In the genomic region with DNA sequence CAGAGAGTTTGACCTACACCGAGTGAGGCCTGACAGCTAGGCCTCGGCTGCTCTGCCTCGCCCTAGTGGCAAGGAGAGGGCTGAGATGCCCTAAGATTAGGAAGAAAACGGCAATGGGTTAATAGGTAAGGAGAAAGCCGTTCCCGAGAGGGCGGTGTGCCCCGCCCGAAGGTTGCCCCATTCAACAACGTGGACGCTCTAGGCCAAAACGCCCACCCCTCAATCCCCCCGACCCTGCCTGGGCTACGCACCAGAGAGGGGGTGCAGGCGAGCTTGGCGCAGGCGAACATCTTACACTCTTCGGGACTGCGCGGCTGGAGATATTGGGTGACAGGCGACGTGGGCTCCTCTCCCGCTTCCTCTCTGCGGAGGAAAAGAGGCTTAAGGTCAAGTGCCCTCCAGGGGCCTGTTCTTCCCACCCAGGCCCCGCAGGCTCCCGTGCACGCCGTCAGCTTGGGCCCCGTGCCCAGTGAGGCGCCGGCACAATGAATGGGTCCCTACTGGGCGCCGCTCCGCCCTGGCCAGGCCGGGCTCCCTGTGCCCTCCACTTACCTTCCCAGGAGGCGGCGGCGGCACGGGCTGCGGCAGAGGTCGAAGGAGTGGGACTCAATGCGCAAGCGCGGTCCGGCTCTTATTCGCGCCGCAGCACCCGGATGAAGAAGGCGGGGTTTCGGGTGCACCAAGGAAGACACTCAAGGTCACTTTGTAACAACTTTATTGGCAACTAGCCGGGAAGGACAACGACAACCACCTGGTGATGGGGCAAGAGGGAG, we compare ENCODE assay signal across 8 cellular contexts. TPM values are rescaled to one million over a fixed set of nuclear protein-coding genes. Genes with fewer than 3 reads are reported as not detected.
DNase-seq lines count a peak whose midpoint lies in the region; ATAC-seq and TF ChIP-seq lines count a peak whose summit lies in the region.

A gene (minus strand): TSS at position 607 of the 773 bp plus-strand sequence. CDS start 317 bp downstream, at position 290.

- peak within 1 kb of the TSS; percentile 98 for H3K4ac ChIP-seq in trophoblast cell (ENCODE audit: low read depth, low read length)

- peak within 1 kb of the TSS; percentile 78 for H3K14ac ChIP-seq in trophoblast cell (ENCODE audit: low read length)

- H3K4me3 ChIP-seq in cardiac muscle cell (peak within 1 kb of the TSS; percentile 82), trophoblast cell (ENCODE audit: low read depth, low read length) (peak within 1 kb of the TSS; percentile 96), transverse colon (peak within 1 kb of the TSS; percentile 73 to 92 (median 82))

- H3K27ac ChIP-seq in cardiac muscle cell = peak within 1 kb of the TSS; percentile 96
- peak within 1 kb of the TSS; percentile 36 for H3K27ac ChIP-seq in trophoblast cell (ENCODE audit: low read depth, low read length)
- peak within 1 kb of the TSS; percentile 94 to 97 (median 96) for H3K27ac ChIP-seq in transverse colon

- H3K9ac ChIP-seq in trophoblast cell (ENCODE audit: low read length) = peak within 1 kb of the TSS; percentile 99

- in situ Hi-C loops in transverse colon (cut with MboI; ENCODE audit: low pct_ligation_motif_present in 1 of 4, low pct_unique_long_range_greater_than_20kb in 1 of 4, low sequenced_read_pairs in 3 of 4) = no loop called here

- peak within 1 kb of the TSS; percentile 87 for H3K18ac ChIP-seq in trophoblast cell (ENCODE audit: low read length)

- H3K4me1 ChIP-seq in cardiac muscle cell (ENCODE audit: low read depth) (peaks cover 33% of the 10 kb centered on the region), trophoblast cell (ENCODE audit: control insufficient read depth in 1 of 2, insufficient read depth in 2 of 2, low read length in 2 of 2) (no peaks in the 10 kb centered on the region), transverse colon (peaks cover 0 to 25% (median 19%) of the 10 kb centered on the region in 4 donors)

- peak within 1 kb of the TSS; percentile 90 for H3K4me3 Mint-ChIP-seq in activated naive CD8-positive, alpha-beta T cell treated with anti-CD3 and anti-CD28 coated beads, Interleukin-2, amount 50 U/mL, for 24 hours

- H2BK120ac ChIP-seq in trophoblast cell (ENCODE audit: insufficient read depth, low read length, poor library complexity) = peak within 1 kb of the TSS; percentile 39

- H3K9me3 ChIP-seq in cardiac muscle cell (ENCODE audit: low read depth) (no peaks in the 10 kb centered on the region), trophoblast cell (ENCODE audit: insufficient read depth, low read depth, low read length) (no peaks in the 10 kb centered on the region), transverse colon (no peaks in the 10 kb centered on the region)

- peak within 1 kb of the TSS; percentile 82 for H3K4me2 ChIP-seq in trophoblast cell (ENCODE audit: low read length)

- H3K36me3 ChIP-seq in cardiac muscle cell (peaks cover 36% of the 10 kb centered on the region), trophoblast cell (ENCODE audit: control insufficient read depth in 1 of 2, insufficient read depth in 2 of 2, low read length in 2 of 2) (peaks cover 4 to 7% of the 10 kb centered on the region in 2 experiments), transverse colon (peaks cover 0 to 34% (median 18%) of the 10 kb centered on the region in 4 donors)

- H4K91ac ChIP-seq in trophoblast cell (ENCODE audit: low read depth, low read length) = peak within 1 kb of the TSS; percentile 71

- DNase-seq in NCI-H1417 (lab: John Stamatoyannopoulos, UW) (peak; percentile 91 to 98 (median 96)), SW480 (ENCODE audit: low spot score) (peak; percentile 95), cardiac muscle cell (ENCODE audit: low read depth in 1 of 2, low spot score in 1 of 2) (peak; percentile 95 to 96), trophoblast cell (peak; percentile 90 to 97), transverse colon (peak; percentile 96)
- DNase-seq in activated naive CD8-positive, alpha-beta T cell treated with anti-CD3 and anti-CD28 coated beads, Interleukin-2, amount 50 U/mL, for 24 hours = peak; percentile 92

- peak; percentile 91 for ATAC-seq in HG02678 (IDR thresholded peaks at IDR 0.05; ENCODE audit: unreplicated experiment)
- peak; percentile 88 for ATAC-seq in activated naive CD8-positive, alpha-beta T cell treated with anti-CD3 and anti-CD28 coated beads, Interleukin-2, amount 50 U/mL, for 24 hours

- TF ChIP-seq CTCF in GM12872 (IDR thresholded peaks at IDR 0.05; ENCODE audit: insufficient read depth, low read depth, low read length) (peak; percentile 32; the same call in 1 of the 3 replicates), cardiac muscle cell (IDR thresholded peaks at IDR 0.05; ENCODE audit: low read depth, low read length) (peak; percentile 22), transverse colon (IDR thresholded peaks at IDR 0.05) (peak in 3 of 5 experiments; percentile 6 to 43 (median 6))

- WGBS in trophoblast cell (ENCODE audit: extremely low coverage, insufficient coverage, insufficient read length) = no CpG with 5 or more reads among the region's 53 CpGs
- 0 to 2% methylated on average over 1 to 42 of the region's 53 CpGs for WGBS in transverse colon (ENCODE audit: low coverage in 1 of 2), 2 donors

- TF ChIP-seq EP300 in transverse colon (IDR thresholded peaks at IDR 0.05; ENCODE audit: low read depth) = no peak

- H3K4me1 Mint-ChIP-seq in activated naive CD8-positive, alpha-beta T cell treated with anti-CD3 and anti-CD28 coated beads, Interleukin-2, amount 50 U/mL, for 24 hours = peaks cover 41% of the 10 kb centered on the region

- peaks cover 8% of the 10 kb centered on the region for H3K79me1 ChIP-seq in trophoblast cell (ENCODE audit: low read length)

- H3K36me3 Mint-ChIP-seq in activated naive CD8-positive, alpha-beta T cell treated with anti-CD3 and anti-CD28 coated beads, Interleukin-2, amount 50 U/mL, for 24 hours (ENCODE audit: low read depth) = peaks cover 47% of the 10 kb centered on the region

- peak within 1 kb of the TSS; percentile 81 for H4K12ac ChIP-seq in trophoblast cell (ENCODE audit: low read depth, low read length)

- peak within 1 kb of the TSS; percentile 86 for H2AK5ac ChIP-seq in trophoblast cell (ENCODE audit: low read length)

- no peak within 1 kb of the TSS for H2BK12ac ChIP-seq in trophoblast cell (ENCODE audit: low read length)

- intact Hi-C loops in transverse colon (cut with DNase I; ENCODE audit: low total_unique reads) = no loop called here

- H2BK5ac ChIP-seq in trophoblast cell (ENCODE audit: low read depth, low read length, poor library complexity) = peak within 1 kb of the TSS; percentile 42

- peaks cover 7% of the 10 kb centered on the region for H3K9me3 Mint-ChIP-seq in activated naive CD8-positive, alpha-beta T cell treated with anti-CD3 and anti-CD28 coated beads, Interleukin-2, amount 50 U/mL, for 24 hours

- peak within 1 kb of the TSS; percentile 64 for H2AFZ ChIP-seq in trophoblast cell (ENCODE audit: insufficient read depth, low read length, poor library complexity)

- H3K27me3 Mint-ChIP-seq in activated naive CD8-positive, alpha-beta T cell treated with anti-CD3 and anti-CD28 coated beads, Interleukin-2, amount 50 U/mL, for 24 hours = no peaks in the 10 kb centered on the region

- H3K27me3 ChIP-seq in cardiac muscle cell (no peaks in the 10 kb centered on the region), trophoblast cell (ENCODE audit: insufficient read depth, low read length) (no peaks in the 10 kb centered on the region), transverse colon (no peaks in the 10 kb centered on the region)

- peak within 1 kb of the TSS; percentile 82 for H4K8ac ChIP-seq in trophoblast cell (ENCODE audit: low read depth, low read length)

- peaks cover 8% of the 10 kb centered on the region for H3K79me2 ChIP-seq in trophoblast cell (ENCODE audit: control insufficient read depth, insufficient read depth, low read length, poor library complexity)

- H3K23ac ChIP-seq in trophoblast cell (ENCODE audit: low read length) = no peak within 1 kb of the TSS

- peak; percentile 97 for TF ChIP-seq POLR2A in transverse colon (IDR thresholded peaks at IDR 0.05)

- peak within 1 kb of the TSS; percentile 99 for H3K27ac Mint-ChIP-seq in activated naive CD8-positive, alpha-beta T cell treated with anti-CD3 and anti-CD28 coated beads, Interleukin-2, amount 50 U/mL, for 24 hours

RNA-seq across cellular contexts. Expression of the gene that starts here (rescaled TPM):
- 300 and 457 TPM in 2 replicates for total RNA-seq in cardiac muscle cell
- polyA plus RNA-seq in cardiac muscle cell = 1,477 and 2,044 TPM in 2 replicates
- polyA plus RNA-seq in trophoblast cell (2013) = 290 and 302 TPM in 2 replicates
- total RNA-seq in transverse colon = 100 to 1,000 TPM in 3 of 4 donors, 10 to 100 TPM in 1; 88.4 to 391 (median 181) TPM

Comparison
In these comparisons a context has a peak if more than half of its experiments do, and no peak if none do; other contexts are left out.
1. Peak in every context shown above with its lines: DNase-seq, ATAC-seq, H3K4me3 ChIP-seq and H3K27ac ChIP-seq.
2. H3K27ac ChIP-seq: peak in every context shown above with its lines; median percentile 96 in cardiac muscle cell; 96 in transverse colon; 36 in trophoblast cell.